9 cellular contexts compared by ENCODE assay signal in the genomic region with DNA sequence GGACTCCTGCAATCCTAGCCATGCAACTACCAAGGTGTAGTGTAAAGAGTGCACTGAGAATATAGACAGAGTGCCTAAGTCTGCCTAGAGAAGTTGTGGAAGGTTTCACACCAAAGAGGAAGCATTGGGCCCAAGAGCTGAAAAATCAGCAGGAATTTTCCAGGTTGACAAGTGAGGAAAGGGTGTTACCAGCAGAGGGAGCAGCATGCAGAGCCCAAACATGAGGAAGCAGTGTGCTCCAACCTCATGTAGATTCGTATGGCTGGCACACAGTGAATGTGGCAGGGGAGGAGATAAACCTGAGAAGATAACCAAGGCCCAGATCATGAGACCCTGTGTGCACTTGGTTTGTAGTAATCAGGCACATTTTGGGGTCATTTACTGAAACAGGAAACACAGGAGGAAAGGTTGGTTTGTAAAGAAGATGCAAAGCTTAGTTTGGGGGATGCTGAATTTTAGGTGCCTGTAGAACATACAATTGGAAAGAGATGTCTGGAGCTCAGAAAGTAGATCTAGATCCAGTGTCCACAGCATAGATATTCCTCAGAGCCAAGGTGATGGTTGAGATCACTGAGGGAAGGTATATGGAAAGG. TPM values are rescaled to one million over a fixed set of nuclear protein-coding genes. Genes with fewer than 3 reads are reported as not detected.
DNase-seq lines count a peak whose midpoint lies in the region; ATAC-seq lines count a peak whose summit lies in the region.
"Had no signal": no experiment of that assay in that cellular context is flagged by ENCODE, and none has a peak within 500 bp of the region (broad histone marks: within the 10 kb centered on the region; RNA-seq: fewer than 3 reads in every experiment).

No MANE protein-coding gene starts in this region.

- H3K27me3 ChIP-seq in CD4-positive, alpha-beta memory T cell (ENCODE audit: insufficient read depth, low read length) = no peaks in the 10 kb centered on the region

- H3K9me3 Mint-ChIP-seq in CD4-positive, alpha-beta memory T cell = no peaks in the 10 kb centered on the region
- H3K9me3 Mint-ChIP-seq: IgD-negative memory B cell had no signal

- no peak overlapping the region for H3K27ac ChIP-seq in CD4-positive, alpha-beta memory T cell (ENCODE audit: low read depth, low read length)

- H3K36me3 Mint-ChIP-seq in CD4-positive, alpha-beta memory T cell = no peaks in the 10 kb centered on the region
- H3K36me3 Mint-ChIP-seq: IgD-negative memory B cell had no signal

- intact Hi-C loops in CD4-positive, alpha-beta memory T cell (cut with micrococcal nuclease) = loop anchor here (1.0 to 5.0 kb wide), 5 partner anchors 20 to 318 kb away; partner anchors contain the start of genes APBB1, ARFIP2 and TIMM10B
- intact Hi-C loops in posterior cingulate gyrus (cut with DNase I) = no loop called here

- no peak overlapping the region for H3K4me3 ChIP-seq in CD4-positive, alpha-beta memory T cell (ENCODE audit: low read length in 2 of 2)

- POLR2A ChIA-PET in CD4-positive, alpha-beta memory T cell (lab: Charles Lee; ENCODE audit: partially characterized antibody) = interaction anchor here (1.1 to 2.5 kb wide), 5 partner anchors 20 to 60 kb away, joined by 4 to 12 read pairs (median 7); partner anchors contain the start of genes APBB1 and SMPD1

- no peak overlapping the region for H3K4me3 Mint-ChIP-seq in CD4-positive, alpha-beta memory T cell
- H3K4me3 Mint-ChIP-seq: IgD-negative memory B cell had no signal

- peak in 4 of 5 donors; percentile 28 to 35 (median 29) for DNase-seq in CD4-positive, alpha-beta memory T cell
- DNase-seq in HCEC 1CT = peak; percentile 56
- DNase-seq in NCI-H774 (lab: John Stamatoyannopoulos, UW) = peak; percentile 40
- peak; percentile 12 for DNase-seq in activated T-helper 9 cell treated with anti-CD3 and anti-CD28 coated beads, Interleukin-2, amount 50 U/mL, for 16 hours (ENCODE audit: low read depth)
- peak; percentile 18 for DNase-seq in glomerular endothelial cell (ENCODE audit: extremely low read depth, low read depth, low spot score)
- DNase-seq in posterior cingulate gyrus = peak in 7 of 10 donors; percentile 34 to 92 (median 64)
- no peak for DNase-seq in NK-92 (lab: John Stamatoyannopoulos, UW; ENCODE audit: unreplicated experiment)

- no peaks in the 10 kb centered on the region for H3K9me3 ChIP-seq in CD4-positive, alpha-beta memory T cell (ENCODE audit: control insufficient read depth in 1 of 2, low read length in 2 of 2)

- no peak for ATAC-seq in HG03025 (IDR thresholded peaks at IDR 0.05; ENCODE audit: low FRiP score, unreplicated experiment)

- H3K4me1 ChIP-seq in CD4-positive, alpha-beta memory T cell (ENCODE audit: insufficient read depth, low read length) = peaks cover 34% of the 10 kb centered on the region

- no peaks in the 10 kb centered on the region for H3K27me3 Mint-ChIP-seq in CD4-positive, alpha-beta memory T cell

- no peak overlapping the region for H3K27ac Mint-ChIP-seq in CD4-positive, alpha-beta memory T cell
- H3K27ac Mint-ChIP-seq: IgD-negative memory B cell had no signal

- H3K36me3 ChIP-seq in CD4-positive, alpha-beta memory T cell (ENCODE audit: insufficient read depth, low read length) = no peaks in the 10 kb centered on the region

- CTCF ChIA-PET in CD4-positive, alpha-beta memory T cell (lab: Charles Lee; ENCODE audit: partially characterized antibody) = interaction anchor here (0.7 to 17.0 kb wide), 16 partner anchors 9 to 290 kb away, joined by 3 to 1014 read pairs (median 4); partner anchors contain the start of genes APBB1 and SMPD1

- no peaks in the 10 kb centered on the region for H3K4me1 Mint-ChIP-seq in CD4-positive, alpha-beta memory T cell

RNA-seq across cellular contexts. Expression of gene HPX, which starts 1.7 kb away (rescaled TPM):
- total RNA-seq in CD4-positive, alpha-beta memory T cell = 1 to 10 TPM in 1 of 2 experiments, under 1 TPM in 1; 0.83 to 1.3 TPM
- polyA plus RNA-seq in CD4-positive, alpha-beta memory T cell = not detected
- total RNA-seq in glomerular endothelial cell = 2.5 TPM in 1 of 2 replicates, not detected in the other

RNA-seq across cellular contexts. Expression of gene APBB1, which starts 20.2 kb away (rescaled TPM):
- 10 to 100 TPM; 93.2 to 93.5 TPM for total RNA-seq in CD4-positive, alpha-beta memory T cell
- polyA plus RNA-seq in CD4-positive, alpha-beta memory T cell = 100 to 1,000 TPM in 1 of 2 donors, 10 to 100 TPM in 1; 84.7 to 107 TPM
- total RNA-seq in glomerular endothelial cell = 36.3 and 46.7 TPM in 2 replicates

RNA-seq across cellular contexts. Expression of gene TRIM3, which starts 34.7 kb away (rescaled TPM):
- total RNA-seq in CD4-positive, alpha-beta memory T cell = 10 to 100 TPM; 22.9 to 23.1 TPM
- polyA plus RNA-seq in CD4-positive, alpha-beta memory T cell = 1 to 10 TPM; 1.2 to 3.5 TPM
- 17.1 and 46.3 TPM in 2 replicates for total RNA-seq in glomerular endothelial cell

RNA-seq across cellular contexts. Expression of gene ARFIP2, which starts 42.1 kb away (rescaled TPM):
- 10 to 100 TPM; 53.9 to 56.9 TPM for total RNA-seq in CD4-positive, alpha-beta memory T cell
- 10 to 100 TPM; 34.1 to 35.8 TPM for polyA plus RNA-seq in CD4-positive, alpha-beta memory T cell
- 46.2 and 60.3 TPM in 2 replicates for total RNA-seq in glomerular endothelial cell

RNA-seq across cellular contexts. Expression of gene TIMM10B, which starts 42.2 kb away (rescaled TPM):
- total RNA-seq in CD4-positive, alpha-beta memory T cell = 10 to 100 TPM; 54.7 to 60.3 TPM
- polyA plus RNA-seq in CD4-positive, alpha-beta memory T cell = 10 to 100 TPM; 29.9 to 32.4 TPM
- total RNA-seq in glomerular endothelial cell = 15.5 and 30.4 TPM in 2 replicates
